ENCODE assay signal across 11 cellular contexts in genomic region chr10:470339-471003, GRCh38.
DNase-seq lines count a peak whose midpoint lies in the region; ATAC-seq and TF ChIP-seq lines count a peak whose summit lies in the region.
"Had no signal": no experiment of that assay in that cellular context is flagged by ENCODE, and none has a peak within 500 bp of the region (broad histone marks: within the 10 kb centered on the region; RNA-seq: fewer than 3 reads in every experiment).

No MANE protein-coding gene starts in this region.

- H3K4me3 Mint-ChIP-seq in endothelial cell (ENCODE audit: unreplicated experiment), result no peak overlapping the region
- H3K4me3 Mint-ChIP-seq: CD14-positive monocyte, IgD-negative memory B cell had no signal

- no peak for TF ChIP-seq CTCF in endothelial cell (IDR thresholded peaks at IDR 0.05; ENCODE audit: unreplicated experiment)

- peaks cover 8% of the 10 kb centered on the region for H3K4me1 Mint-ChIP-seq in endothelial cell (ENCODE audit: unreplicated experiment)
- H3K4me1 Mint-ChIP-seq: CD14-positive monocyte, IgD-negative memory B cell had no signal

- peak; percentile 24 for DNase-seq in T-helper 9 cell
- DNase-seq in activated T-cell treated with anti-CD3 and anti-CD28 coated beads, Interleukin-2, amount 50 U/mL, for 48 hours, result peak; percentile 34 to 45
- DNase-seq in effector CD4-positive, alpha-beta T cell, result peak; percentile 25
- DNase-seq in stimulated activated naive CD8-positive, alpha-beta T cell treated with anti-CD3 and anti-CD28 coated beads, Interleukin-15, Interleukin-2, amounts not matched to agents 100 U/mL and 50 U/mL, for 24 hours, result peak; percentile 23
- no peak for DNase-seq in endothelial cell (ENCODE audit: low spot score)
- no peak for DNase-seq in foreskin melanocyte
- DNase-seq: NCI-H146, NCI-H524 had no signal

- H3K27ac Mint-ChIP-seq in endothelial cell (ENCODE audit: unreplicated experiment), result no peak overlapping the region
- H3K27ac Mint-ChIP-seq: CD14-positive monocyte, IgD-negative memory B cell had no signal

- H3K9me3 Mint-ChIP-seq in endothelial cell (ENCODE audit: unreplicated experiment), result no peaks in the 10 kb centered on the region

- H3K27me3 Mint-ChIP-seq in endothelial cell (ENCODE audit: unreplicated experiment), result peaks cover 4% of the 10 kb centered on the region

- H3K36me3 Mint-ChIP-seq in endothelial cell (ENCODE audit: low read depth, unreplicated experiment), result peaks cover 19% of the 10 kb centered on the region
- H3K36me3 Mint-ChIP-seq: CD14-positive monocyte had no signal

- peak; percentile 80 for ATAC-seq in stimulated activated naive CD8-positive, alpha-beta T cell treated with anti-CD3 and anti-CD28 coated beads, Interleukin-15, Interleukin-2, amounts not matched to agents 100 U/mL and 50 U/mL, for 24 hours
- ATAC-seq in GM21619 (IDR thresholded peaks at IDR 0.05; ENCODE audit: unreplicated experiment), result no peak

Comparison
In these comparisons a context has a peak if more than half of its experiments do, and no peak if none do; other contexts are left out.
1. DNase-seq: peak in T-helper 9 cell (single experiment), activated T-cell treated with anti-CD3 and anti-CD28 coated beads, Interleukin-2, amount 50 U/mL, for 48 hours (2 of 2), effector CD4-positive, alpha-beta T cell (single experiment) and stimulated activated naive CD8-positive, alpha-beta T cell treated with anti-CD3 and anti-CD28 coated beads, Interleukin-15, Interleukin-2, amounts not matched to agents 100 U/mL and 50 U/mL, for 24 hours (single experiment); none in endothelial cell (single experiment) and foreskin melanocyte (single experiment).